Comparison of ENCODE assay signal across 22 cellular contexts in genomic region chr20:4134355-4134834, GRCh38. TPM values are rescaled to one million over a fixed set of nuclear protein-coding genes. Genes with fewer than 3 reads are reported as not detected.
DNase-seq lines count a peak whose midpoint lies in the region; ATAC-seq, FAIRE-seq and TF ChIP-seq lines count a peak whose summit lies in the region.
"Had no signal": no experiment of that assay in that cellular context is flagged by ENCODE, and none has a peak within 500 bp of the region (broad histone marks: within the 10 kb centered on the region; RNA-seq: fewer than 3 reads in every experiment).

No MANE protein-coding gene starts in this region.

- H3K9ac ChIP-seq in HUES6 (ENCODE audit: low read length) (peak overlapping the region; percentile 54), astrocyte (ENCODE audit: low read length) (peak overlapping the region; percentile 56), parathyroid adenoma (no peak overlapping the region)

- peak overlapping the region; percentile 42 for H2AFZ ChIP-seq in astrocyte (ENCODE audit: low read depth, low read length)
- H2AFZ ChIP-seq in parathyroid adenoma, result peak overlapping the region; percentile 59

- peak overlapping the region; percentile 36 for H3K4me3 Mint-ChIP-seq in astrocyte (ENCODE audit: unreplicated experiment)
- H3K4me3 Mint-ChIP-seq in stimulated activated naive B cell treated with anti-CD40 and anti-IgM and Interleukin-4, amounts not matched to agents 10 μg/mL and 1 μg/mL and 100 μg/mL, for 72 hours, result no peak overlapping the region
- H3K4me3 Mint-ChIP-seq: activated naive CD4-positive, alpha-beta T cell treated with anti-CD3 and anti-CD28 coated beads, Interleukin-2, amount 50 U/mL, for 24 hours; brain; CD8-positive, alpha-beta T cell; H9 had no signal

- no peaks in the 10 kb centered on the region for H3K9me3 Mint-ChIP-seq in astrocyte (ENCODE audit: unreplicated experiment)
- H3K9me3 Mint-ChIP-seq in stimulated activated naive B cell treated with anti-CD40 and anti-IgM and Interleukin-4, amounts not matched to agents 10 μg/mL and 1 μg/mL and 100 μg/mL, for 72 hours, result no peaks in the 10 kb centered on the region
- H3K9me3 Mint-ChIP-seq: activated naive CD4-positive, alpha-beta T cell treated with anti-CD3 and anti-CD28 coated beads, Interleukin-2, amount 50 U/mL, for 24 hours; brain; CD8-positive, alpha-beta T cell; H9 had no signal

- TF ChIP-seq CTCF in astrocyte (IDR thresholded peaks at IDR 0.05; ENCODE audit: insufficient read depth, low read depth, low read length) (no peak), parathyroid adenoma (IDR thresholded peaks at IDR 0.05) (no peak), WERI-Rb-1 (IDR thresholded peaks at IDR 0.05; ENCODE audit: low read depth, low read length) (no peak)

- H3K4me1 ChIP-seq in HUES6 (ENCODE audit: control insufficient read depth, insufficient read depth, low read length), result peaks cover 31% of the 10 kb centered on the region; the same call in 1 of the 2 replicates
- H3K4me1 ChIP-seq in astrocyte (ENCODE audit: insufficient read depth, low read length), result peaks cover 34% of the 10 kb centered on the region
- H3K4me1 ChIP-seq in parathyroid adenoma, result peaks cover 18% of the 10 kb centered on the region

- peaks cover 38% of the 10 kb centered on the region for H3K4me1 Mint-ChIP-seq in astrocyte (ENCODE audit: low read depth, unreplicated experiment)
- no peaks in the 10 kb centered on the region for H3K4me1 Mint-ChIP-seq in stimulated activated naive B cell treated with anti-CD40 and anti-IgM and Interleukin-4, amounts not matched to agents 10 μg/mL and 1 μg/mL and 100 μg/mL, for 72 hours

- H3K36me3 ChIP-seq in HUES6 (ENCODE audit: control insufficient read depth, insufficient read depth, low read length) (no peaks in the 10 kb centered on the region), astrocyte (ENCODE audit: insufficient read depth, low read length) (no peaks in the 10 kb centered on the region), parathyroid adenoma (ENCODE audit: control insufficient read depth, insufficient read depth, low read length) (no peaks in the 10 kb centered on the region), WERI-Rb-1 (no peaks in the 10 kb centered on the region)

- H3K4me3 ChIP-seq in HUES6 (ENCODE audit: low read depth, low read length), result peak overlapping the region; percentile 29; the same call in 1 of the 2 replicates
- no peak overlapping the region for H3K4me3 ChIP-seq in astrocyte (ENCODE audit: insufficient read depth, low read depth, low read length)
- no peak overlapping the region for H3K4me3 ChIP-seq in parathyroid adenoma (ENCODE audit: low read depth, low read length)
- H3K4me3 ChIP-seq in WERI-Rb-1 (ENCODE audit: low read depth, low read length), result no peak overlapping the region
- H3K4me3 ChIP-seq: coronary artery had no signal

- H4K20me1 ChIP-seq in astrocyte (ENCODE audit: insufficient read depth, low read length), result no peaks in the 10 kb centered on the region

- DNase-seq in activated CD8-positive, alpha-beta memory T cell treated with anti-CD3 and anti-CD28 coated beads for 24 hours, result peak; percentile 32
- DNase-seq in activated CD8-positive, alpha-beta memory T cell treated with anti-CD3 and anti-CD28 coated beads, Interleukin-2, amount 50 U/mL, for 48 hours, result no peak
- DNase-seq in astrocyte (ENCODE audit: low read depth), result no peak
- DNase-seq in NCI-H510A (lab: John Stamatoyannopoulos, UW), result no peak
- DNase-seq in WERI-Rb-1, result no peak
- no peak for DNase-seq in stimulated activated naive B cell treated with anti-CD40 and anti-IgM and Interleukin-4, amounts not matched to agents 10 μg/mL and 1 μg/mL and 100 μg/mL, for 72 hours
- DNase-seq: CD8-positive, alpha-beta T cell; DND-41; foreskin keratinocyte; H9; kidney glomerular epithelial cell; midbrain; NCI-H1092 treated with DMSO at 0.1 percent for 48 hours; NCI-H510A treated with DMSO at 0.1 percent for 48 hours; SHP77 treated with DMSO at 0.1 percent for 48 hours had no signal

- no peak for ATAC-seq in stimulated activated naive B cell treated with anti-CD40 and anti-IgM and Interleukin-4, amounts not matched to agents 10 μg/mL and 1 μg/mL and 100 μg/mL, for 72 hours (replicated peaks)
- ATAC-seq: activated CD4-positive, CD25-positive, alpha-beta regulatory T cell treated with anti-CD3 and anti-CD28 coated beads, Interleukin-2, amount 50 U/mL, for 24 hours; CD8-positive, alpha-beta T cell; foreskin keratinocyte had no signal

- H3K9me3 ChIP-seq in HUES6 (ENCODE audit: control insufficient read depth, insufficient read depth, low read depth, low read length) (no peaks in the 10 kb centered on the region), astrocyte (ENCODE audit: insufficient read depth, low read depth, low read length) (no peaks in the 10 kb centered on the region), parathyroid adenoma (ENCODE audit: control insufficient read depth, low read length) (no peaks in the 10 kb centered on the region), WERI-Rb-1 (ENCODE audit: severe bottlenecking) (no peaks in the 10 kb centered on the region)

- H3K27me3 Mint-ChIP-seq in astrocyte (ENCODE audit: low read depth, unreplicated experiment), result no peaks in the 10 kb centered on the region
- peaks cover 10 to 19% of the 10 kb centered on the region in 2 donors for H3K27me3 Mint-ChIP-seq in stimulated activated naive B cell treated with anti-CD40 and anti-IgM and Interleukin-4, amounts not matched to agents 10 μg/mL and 1 μg/mL and 100 μg/mL, for 72 hours

- peak overlapping the region; percentile 99 for H3K27ac Mint-ChIP-seq in astrocyte (ENCODE audit: unreplicated experiment)
- H3K27ac Mint-ChIP-seq in stimulated activated naive B cell treated with anti-CD40 and anti-IgM and Interleukin-4, amounts not matched to agents 10 μg/mL and 1 μg/mL and 100 μg/mL, for 72 hours, result no peak overlapping the region
- H3K27ac Mint-ChIP-seq: activated naive CD4-positive, alpha-beta T cell treated with anti-CD3 and anti-CD28 coated beads, Interleukin-2, amount 50 U/mL, for 24 hours; brain; CD8-positive, alpha-beta T cell had no signal

- H3K79me2 ChIP-seq in astrocyte (ENCODE audit: insufficient read depth, low read length) (no peaks in the 10 kb centered on the region), parathyroid adenoma (no peaks in the 10 kb centered on the region)

- no peaks in the 10 kb centered on the region for H3K27me3 ChIP-seq in HUES6 (ENCODE audit: control insufficient read depth, insufficient read depth, low read length)
- no peaks in the 10 kb centered on the region for H3K27me3 ChIP-seq in astrocyte (ENCODE audit: insufficient read depth, low read length)
- no peaks in the 10 kb centered on the region for H3K27me3 ChIP-seq in parathyroid adenoma (ENCODE audit: control insufficient read depth, insufficient read depth, low read length)
- no peaks in the 10 kb centered on the region for H3K27me3 ChIP-seq in WERI-Rb-1 (ENCODE audit: insufficient read depth, low read depth, severe bottlenecking)
- H3K27me3 ChIP-seq: foreskin keratinocyte had no signal

- no peak for FAIRE-seq in astrocyte (lab: Jason Lieb, UNC)

- H3K4me2 ChIP-seq in astrocyte (ENCODE audit: low read length), result no peak overlapping the region
- H3K4me2 ChIP-seq in parathyroid adenoma (ENCODE audit: low read length), result no peak overlapping the region

- no peaks in the 10 kb centered on the region for H3K36me3 Mint-ChIP-seq in astrocyte (ENCODE audit: low read depth, unreplicated experiment)
- no peaks in the 10 kb centered on the region for H3K36me3 Mint-ChIP-seq in stimulated activated naive B cell treated with anti-CD40 and anti-IgM and Interleukin-4, amounts not matched to agents 10 μg/mL and 1 μg/mL and 100 μg/mL, for 72 hours
- H3K36me3 Mint-ChIP-seq: activated naive CD4-positive, alpha-beta T cell treated with anti-CD3 and anti-CD28 coated beads, Interleukin-2, amount 50 U/mL, for 24 hours; brain; CD8-positive, alpha-beta T cell had no signal

- H3K27ac ChIP-seq in HUES6 (ENCODE audit: low read depth, low read length), result no peak overlapping the region; the same call in 1 of the 2 replicates
- no peak overlapping the region for H3K27ac ChIP-seq in astrocyte (ENCODE audit: low read depth, low read length)
- peak overlapping the region; percentile 70 for H3K27ac ChIP-seq in parathyroid adenoma
- no peak overlapping the region for H3K27ac ChIP-seq in WERI-Rb-1
- H3K27ac ChIP-seq: coronary artery, HL-60 had no signal

RNA-seq across cellular contexts. Expression of gene SMOX, which starts 14.2 kb away (rescaled TPM):
- 32.0 and 37.1 TPM in 2 replicates for total RNA-seq in astrocyte
